9 cellular contexts compared by ENCODE assay signal in the genomic region with DNA sequence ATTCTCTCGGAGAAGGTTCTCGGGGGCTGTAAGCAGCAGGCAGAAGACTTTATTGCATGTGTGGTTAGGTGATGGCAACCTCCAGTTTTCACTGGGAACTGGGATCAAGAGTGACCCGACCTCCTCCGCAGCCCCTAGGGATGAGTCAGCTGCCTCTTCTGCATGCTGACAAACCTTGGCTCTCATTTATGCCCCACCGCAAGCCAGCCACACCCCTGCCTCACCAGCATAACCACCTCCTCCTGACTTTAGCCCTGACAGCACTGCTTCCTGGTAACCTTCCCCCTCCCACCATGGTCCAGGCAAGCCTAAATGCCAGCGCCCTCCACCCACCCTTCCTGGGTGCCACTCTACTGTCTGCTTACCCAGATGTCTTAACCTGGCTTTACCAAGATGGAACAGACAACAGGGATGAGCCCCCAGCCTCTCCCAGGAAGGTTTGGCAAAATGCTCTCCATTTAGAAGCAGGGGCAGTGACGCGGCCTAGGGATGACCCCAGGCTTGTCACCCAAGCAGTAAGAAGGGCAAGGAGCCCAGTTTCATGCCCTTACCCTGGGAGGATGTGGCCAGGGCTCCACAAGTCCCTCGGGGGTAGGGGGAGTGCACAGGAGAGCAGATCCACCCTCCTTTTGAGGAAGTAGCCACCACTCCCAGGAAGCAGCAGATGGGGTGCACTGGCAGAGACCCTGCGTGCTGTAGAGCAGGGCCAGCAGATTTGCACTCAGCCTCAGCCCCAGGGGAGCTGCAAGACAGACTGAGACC.
DNase-seq lines count a peak whose midpoint lies in the region; ATAC-seq, FAIRE-seq and TF ChIP-seq lines count a peak whose summit lies in the region.
"Had no signal": no experiment of that assay in that cellular context is flagged by ENCODE, and none has a peak within 500 bp of the region (broad histone marks: within the 10 kb centered on the region; RNA-seq: fewer than 3 reads in every experiment).

No MANE protein-coding gene starts in this region.

- H3K9ac ChIP-seq in keratinocyte (ENCODE audit: control insufficient read depth, extremely low read depth, insufficient read depth, low read length), result no peak overlapping the region

- no peaks in the 10 kb centered on the region for H3K36me3 ChIP-seq in keratinocyte (ENCODE audit: control insufficient read depth in 2 of 2, extremely low read depth in 1 of 2, insufficient read depth in 2 of 2, low read length in 2 of 2)
- H3K36me3 ChIP-seq: ascending aorta had no signal

- H3K4me1 ChIP-seq in keratinocyte (ENCODE audit: control insufficient read depth, extremely low read depth, insufficient read depth, low read length), result peaks cover 8% of the 10 kb centered on the region
- H3K4me1 ChIP-seq: ascending aorta had no signal

- TF ChIP-seq CTCF in keratinocyte (optimal IDR thresholded peaks at IDR 0.05 in 1 of 3, IDR thresholded peaks at IDR 0.05 in 1 of 3, conservative IDR thresholded peaks at IDR 0.05 in 1 of 3; ENCODE audit: extremely low read depth in 1 of 3, insufficient read depth in 2 of 3, low read length in 3 of 3), result no peak

- dilution Hi-C loops in keratinocyte (cut with MboI; ENCODE audit: extremely low pct_ligation_motif_present, low sequenced_read_pairs), result no loop called here

- intact Hi-C loops in posterior cingulate gyrus (cut with DNase I), result no loop called here

- H4K20me1 ChIP-seq in keratinocyte (ENCODE audit: control insufficient read depth, extremely low read depth, insufficient read depth, low read length), result no peaks in the 10 kb centered on the region

- no peaks in the 10 kb centered on the region for H3K79me2 ChIP-seq in keratinocyte (ENCODE audit: control insufficient read depth, insufficient read depth, low read length)

- no peak overlapping the region for H3K4me3 ChIP-seq in keratinocyte (ENCODE audit: control insufficient read depth in 2 of 3, extremely low read depth in 1 of 3, insufficient read depth in 2 of 3, low read depth in 1 of 3, low read length in 3 of 3)
- H3K4me3 ChIP-seq: ascending aorta had no signal

- no peaks in the 10 kb centered on the region for H3K27me3 ChIP-seq in keratinocyte (ENCODE audit: control insufficient read depth, extremely low read depth, insufficient read depth, low read length)
- H3K27me3 ChIP-seq: ascending aorta had no signal

- no peaks in the 10 kb centered on the region for H3K9me1 ChIP-seq in keratinocyte (ENCODE audit: control insufficient read depth, extremely low read depth, insufficient read depth, low read length)

- H3K4me2 ChIP-seq in keratinocyte (ENCODE audit: control insufficient read depth, extremely low read depth, insufficient read depth, low read depth, low read length), result no peak overlapping the region

- H3K9me3 ChIP-seq in keratinocyte (ENCODE audit: control insufficient read depth, low read depth, low read length), result no peaks in the 10 kb centered on the region
- H3K9me3 ChIP-seq: ascending aorta had no signal

- FAIRE-seq in RCC 7860 (lab: Jason Lieb, UNC) (peak; percentile 90), keratinocyte (lab: Jason Lieb, UNC) (no peak)

- peak; percentile 74 for ATAC-seq in HG02678 (IDR thresholded peaks at IDR 0.05; ENCODE audit: unreplicated experiment)

- H3K27ac ChIP-seq in keratinocyte (ENCODE audit: control insufficient read depth, insufficient read depth, low read length), result no peak overlapping the region
- H3K27ac ChIP-seq: ascending aorta had no signal

- H2AFZ ChIP-seq in keratinocyte (ENCODE audit: control insufficient read depth, low read length), result peak overlapping the region; percentile 47

- peak; percentile 47 for DNase-seq in GM03348 (ENCODE audit: low spot score)
- peak; percentile 79 for DNase-seq in RCC 7860 (ENCODE audit: low spot score)
- no peak for DNase-seq in keratinocyte (ENCODE audit: low read depth, low spot score)
- DNase-seq in NCI-H748 treated with DMSO at 0.1 percent for 48 hours (lab: John Stamatoyannopoulos, UW), result no peak
- no peak for DNase-seq in posterior cingulate gyrus
- DNase-seq in stimulated activated naive CD4-positive, alpha-beta T cell treated with Interleukin-2 at 50 U/mL for 16 hours (lab: John Stamatoyannopoulos, UW), result no peak
- DNase-seq in DMS114 treated with DMSO at 0.1 percent for 48 hours (lab: John Stamatoyannopoulos, UW; ENCODE audit: unreplicated experiment), result no peak

Comparison
In these comparisons a context has a peak if more than half of its experiments do, and no peak if none do; other contexts are left out.
1. DNase-seq: peak in GM03348 (single experiment) and RCC 7860 (single experiment); none in keratinocyte (single experiment), NCI-H748 treated with DMSO at 0.1 percent for 48 hours (single experiment), posterior cingulate gyrus (0 of 10), stimulated activated naive CD4-positive, alpha-beta T cell treated with Interleukin-2 at 50 U/mL for 16 hours (single experiment) and DMS114 treated with DMSO at 0.1 percent for 48 hours (single experiment).